23 cellular contexts compared by ENCODE assay signal in the genomic region with DNA sequence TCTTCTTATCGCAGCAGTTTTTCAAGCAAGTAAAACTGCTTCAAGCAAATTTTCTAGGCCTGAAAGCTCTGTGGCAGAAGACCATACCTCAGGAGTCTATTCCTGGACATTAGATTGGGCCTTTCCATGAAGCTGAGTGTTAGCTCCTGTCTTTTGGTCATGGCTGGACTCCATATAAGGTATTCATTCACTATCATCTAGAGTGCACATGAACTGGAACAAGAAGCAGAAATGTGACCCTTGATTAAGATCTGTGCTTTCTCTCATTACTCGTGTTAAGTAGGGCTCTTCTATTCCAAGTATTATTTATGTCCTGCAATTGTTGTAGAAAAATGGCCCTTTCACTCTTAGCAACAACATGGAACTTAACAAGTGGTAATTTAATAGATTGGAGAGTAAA. TPM values are rescaled to one million over a fixed set of nuclear protein-coding genes. Genes with fewer than 3 reads are reported as not detected.
"Had no signal": no experiment of that assay in that cellular context is flagged by ENCODE, and none has a peak within 500 bp of the region (broad histone marks: within the 10 kb centered on the region; RNA-seq: fewer than 3 reads in every experiment).

No MANE protein-coding gene starts in this region.

- H3K36me3 Mint-ChIP-seq: activated CD8-positive, alpha-beta memory T cell treated with anti-CD3 and anti-CD28 coated beads, Interleukin-2, amount 10 ng/mL, durations not matched to agents 7 days and 5 days had no signal

- DNase-seq: activated B cell treated with CpG ODN at 0.5 μM for 24 hours; activated CD4-positive, alpha-beta T cell treated with anti-CD3 and anti-CD28 coated beads, Interleukin-2, amount 50 U/mL, for 1 hour; activated CD8-positive, alpha-beta memory T cell treated with anti-CD3 and anti-CD28 coated beads, Interleukin-2, amount 10 ng/mL, durations not matched to agents 7 days and 5 days; activated CD8-positive, alpha-beta T cell treated with anti-CD3 and anti-CD28 coated beads for 36 hours; activated naive CD4-positive, alpha-beta T cell; activated T-cell treated with anti-CD3 and anti-CD28 coated beads, Interleukin-2, amount 50 U/mL, for 72 hours; central memory CD4-positive, alpha-beta T cell; endodermal cell; foreskin melanocyte; left lung; lower lobe of right lung; mesenchymal stem cell; natural killer cell; right lobe of liver; stimulated activated CD4-positive, alpha-beta T cell treated with anti-CD3 and anti-CD28 coated beads, Interleukin-4, amount 100 ng/mL, for 1 hour; stimulated activated naive CD8-positive, alpha-beta T cell treated with anti-CD3 and anti-CD28 coated beads, Interleukin-15, Interleukin-2, amounts not matched to agents 100 U/mL and 50 U/mL, for 24 hours; substantia nigra; T-helper 2 cell; upper lobe of left lung had no signal

- H3K27me3 ChIP-seq: esophagus muscularis mucosa, right lobe of liver, upper lobe of left lung had no signal

- FAIRE-seq: islet of Langerhans had no signal

- H3K27ac ChIP-seq: esophagus muscularis mucosa, left lung, lower lobe of right lung, right lobe of liver, upper lobe of left lung had no signal

- H3K27ac Mint-ChIP-seq: activated B cell treated with CpG ODN at 0.5 μM for 24 hours; activated CD8-positive, alpha-beta memory T cell treated with anti-CD3 and anti-CD28 coated beads, Interleukin-2, amount 10 ng/mL, durations not matched to agents 7 days and 5 days; activated CD8-positive, alpha-beta T cell treated with anti-CD3 and anti-CD28 coated beads for 36 hours; activated naive CD4-positive, alpha-beta T cell treated with anti-CD3 and anti-CD28 coated beads, Interleukin-2, amount 50 U/mL, for 72 hours; activated T-cell treated with anti-CD3 and anti-CD28 coated beads, Interleukin-2, amount 50 U/mL, for 72 hours; endodermal cell; natural killer cell; progenitor cell of endocrine pancreas had no signal

- H3K4me3 ChIP-seq: esophagus muscularis mucosa, left lung, lower lobe of right lung, right lobe of liver, upper lobe of left lung had no signal

- H3K4me3 Mint-ChIP-seq: activated B cell treated with CpG ODN at 0.5 μM for 24 hours; activated CD8-positive, alpha-beta memory T cell treated with anti-CD3 and anti-CD28 coated beads, Interleukin-2, amount 10 ng/mL, durations not matched to agents 7 days and 5 days; activated CD8-positive, alpha-beta T cell treated with anti-CD3 and anti-CD28 coated beads for 36 hours; activated T-cell treated with anti-CD3 and anti-CD28 coated beads, Interleukin-2, amount 50 U/mL, for 72 hours; natural killer cell had no signal

- H3K27me3 Mint-ChIP-seq: progenitor cell of endocrine pancreas had no signal

- H3K36me3 ChIP-seq: esophagus muscularis mucosa, left lung, lower lobe of right lung, right lobe of liver, upper lobe of left lung had no signal

- ATAC-seq: activated CD8-positive, alpha-beta memory T cell treated with anti-CD3 and anti-CD28 coated beads, Interleukin-2, amount 10 ng/mL, durations not matched to agents 7 days and 5 days; activated CD8-positive, alpha-beta T cell treated with anti-CD3 and anti-CD28 coated beads for 36 hours; activated naive CD4-positive, alpha-beta T cell treated with anti-CD3 and anti-CD28 coated beads, Interleukin-2, amount 50 U/mL, for 72 hours; activated T-cell treated with anti-CD3 and anti-CD28 coated beads, Interleukin-2, amount 50 U/mL, for 72 hours; lower lobe of right lung; natural killer cell; right lobe of liver; stimulated activated naive CD8-positive, alpha-beta T cell treated with anti-CD3 and anti-CD28 coated beads, Interleukin-15, Interleukin-2, amounts not matched to agents 100 U/mL and 50 U/mL, for 24 hours had no signal

- H3K4me1 Mint-ChIP-seq: activated B cell treated with CpG ODN at 0.5 μM for 24 hours; activated CD8-positive, alpha-beta memory T cell treated with anti-CD3 and anti-CD28 coated beads, Interleukin-2, amount 10 ng/mL, durations not matched to agents 7 days and 5 days; natural killer cell had no signal

- H3K9me3 ChIP-seq: esophagus muscularis mucosa, left lung, lower lobe of right lung, right lobe of liver had no signal

- H3K4me1 ChIP-seq: left lung had no signal

RNA-seq across cellular contexts. Expression of gene GULP1, which starts 5.9 kb away (rescaled TPM):
- total RNA-seq: activated B cell treated with CpG ODN at 0.5 μM for 24 hours; activated CD8-positive, alpha-beta memory T cell treated with anti-CD3 and anti-CD28 coated beads, Interleukin-2, amount 10 ng/mL, durations not matched to agents 7 days and 5 days; activated CD8-positive, alpha-beta T cell treated with anti-CD3 and anti-CD28 coated beads for 36 hours; activated naive CD4-positive, alpha-beta T cell treated with anti-CD3 and anti-CD28 coated beads, Interleukin-2, amount 50 U/mL, for 72 hours; activated T-cell treated with anti-CD3 and anti-CD28 coated beads, Interleukin-2, amount 50 U/mL, for 72 hours; natural killer cell had no signal
